6 cellular contexts compared by ENCODE assay signal in the genomic region with DNA sequence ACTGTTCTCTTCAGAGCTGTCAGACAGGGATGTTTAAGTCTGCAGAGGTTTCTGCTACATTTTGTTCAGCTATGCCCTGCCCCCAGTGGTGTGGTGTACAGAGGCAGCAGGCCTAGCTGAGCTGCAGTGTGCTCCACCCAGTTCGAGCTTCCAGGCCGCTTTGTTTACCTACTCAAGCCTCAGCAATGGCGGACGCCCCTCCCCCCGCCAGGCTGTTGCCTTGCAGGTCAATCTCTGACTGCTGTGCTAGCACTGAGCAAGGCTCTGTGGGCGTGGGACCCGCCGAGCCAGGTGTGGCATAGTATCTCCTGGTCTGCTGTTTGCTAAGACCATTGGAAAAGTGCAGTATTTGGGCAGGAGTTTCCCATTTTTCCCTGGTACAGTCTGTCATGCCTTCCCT.
A peak's percentile ranks its signal among the peaks of the same experiment; 100 is the strongest.
DNase-seq lines count a peak whose midpoint lies in the region; ATAC-seq, FAIRE-seq and TF ChIP-seq lines count a peak whose summit lies in the region.
"Not testable (repeated sequence)": the region's sequence is repeated elsewhere in the genome, so short reads cannot be mapped to it uniquely, and the experiment has no call there.

No MANE protein-coding gene starts in this region.

- H3K4me1 ChIP-seq in H9 (ENCODE audit: insufficient read depth, low read length); kidney (ENCODE audit: control insufficient read depth in 1 of 2, insufficient read depth in 1 of 2, low read depth in 1 of 2, low read length in 2 of 2); neuronal stem cell (ENCODE audit: control insufficient read depth in 2 of 2, insufficient read depth in 1 of 2, low read depth in 1 of 2, low read length in 2 of 2): not testable (repeated sequence)

- H4K20me1 ChIP-seq in H9 (ENCODE audit: control insufficient read depth, insufficient read depth, insufficient read length): not testable (repeated sequence)

- H2BK15ac ChIP-seq in H9 (ENCODE audit: low read depth, low read length); neuronal stem cell (ENCODE audit: low read length): not testable (repeated sequence)

- H3K27ac Mint-ChIP-seq in H9: not testable (repeated sequence)

- not testable (repeated sequence) for H3K36me3 Mint-ChIP-seq in H9 (ENCODE audit: insufficient read depth in 1 of 3, low read depth in 3 of 3)

- H3K79me2 ChIP-seq in H9 (ENCODE audit: insufficient read depth, low read length): not testable (repeated sequence)

- not testable (repeated sequence) for H3K9ac ChIP-seq in H9 (ENCODE audit: extremely low read depth, insufficient read length, low read length); kidney (ENCODE audit: low read length in 2 of 2); neuronal stem cell (ENCODE audit: low read depth, low read length, poor library complexity)

- no CpG with 5 or more reads among the region's 8 CpGs for WGBS in H9 (ENCODE audit: extremely low coverage, insufficient read length, low lambda C conversion rate)
- WGBS in neuronal stem cell (ENCODE audit: extremely low coverage in 2 of 2, insufficient read length in 2 of 2, insufficient replicate concordance in 1 of 2), 2 donors: no CpG with 5 or more reads among the region's 8 CpGs

- not testable (repeated sequence) for H3K27me3 Mint-ChIP-seq in H9 (ENCODE audit: low read depth)

- not testable (repeated sequence) for H3K4ac ChIP-seq in H9 (ENCODE audit: low read depth, low read length); neuronal stem cell (ENCODE audit: low read length)

- H2BK20ac ChIP-seq in H9 (ENCODE audit: low read depth, low read length, poor library complexity, severe bottlenecking): not testable (repeated sequence)

- H3K4me2 ChIP-seq in H9 (ENCODE audit: insufficient read depth, insufficient read length, low read length); neuronal stem cell (ENCODE audit: insufficient read depth, low read length, poor library complexity, severe bottlenecking): not testable (repeated sequence)

- not testable (repeated sequence) for H3K79me1 ChIP-seq in H9 (ENCODE audit: insufficient read depth, low read depth, low read length, poor library complexity, severe bottlenecking); neuronal stem cell (ENCODE audit: low read depth, low read length)

- H4K91ac ChIP-seq in H9 (ENCODE audit: insufficient read length, low read depth, low read length); neuronal stem cell (ENCODE audit: low read depth, low read length, poor library complexity): not testable (repeated sequence)

- H3K23ac ChIP-seq in H9 (ENCODE audit: insufficient read length, low read depth, low read length); neuronal stem cell (ENCODE audit: low read depth, low read length, poor library complexity): not testable (repeated sequence)

- intact Hi-C loops in Right ventricle myocardium inferior (cut with DNase I); kidney (cut with DNase I): not testable (repeated sequence)

- not testable (repeated sequence) for H3K4me3 ChIP-seq in WERI-Rb-1 (ENCODE audit: low read depth, low read length); kidney (ENCODE audit: low read length in 2 of 2); neuronal stem cell (ENCODE audit: low read length in 2 of 2)

- not testable (repeated sequence) for H4K8ac ChIP-seq in H9 (replicated peaks; ENCODE audit: insufficient read length, low read depth, low read length); neuronal stem cell (ENCODE audit: low read depth, low read length)

- H3K56ac ChIP-seq in H9 (ENCODE audit: insufficient read length, low read depth, low read length): not testable (repeated sequence)

- not testable (repeated sequence) for ATAC-seq in Right ventricle myocardium inferior

- DNase-seq in H9 (peak; percentile 30), NCI-H69 (lab: John Stamatoyannopoulos, UW) (peak; percentile 10), WERI-Rb-1 (peak; percentile 22), Right ventricle myocardium inferior (ENCODE audit: missing footprints) (peak; percentile 68), kidney (peak; percentile 58)
- DNase-seq in neuronal stem cell (ENCODE audit: low spot score): not testable (repeated sequence)

- not testable (repeated sequence) for H2AFZ ChIP-seq in H9 (ENCODE audit: low read length)
- peak overlapping the region; percentile 35 for H2AFZ ChIP-seq in neuronal stem cell (ENCODE audit: low read length)

- peaks cover 12 to 22% of the 10 kb centered on the region in 2 experiments for H3K9me3 Mint-ChIP-seq in H9

- H3K4me1 Mint-ChIP-seq in H9: not testable (repeated sequence)

- H3K27ac ChIP-seq in H9 (ENCODE audit: insufficient read length, low read depth, low read length); WERI-Rb-1; kidney (ENCODE audit: low read depth in 2 of 2, low read length in 2 of 2); neuronal stem cell (replicated peaks; ENCODE audit: low read length): not testable (repeated sequence)

- H2BK12ac ChIP-seq in H9 (ENCODE audit: insufficient read length, low read depth, low read length); neuronal stem cell (ENCODE audit: low read length): not testable (repeated sequence)

- H3T11ph ChIP-seq in H9 (ENCODE audit: low read length): not testable (repeated sequence)

- H2AK5ac ChIP-seq in H9 (ENCODE audit: insufficient read length, low read length); neuronal stem cell (ENCODE audit: low read depth, low read length): not testable (repeated sequence)

- not testable (repeated sequence) for H3K18ac ChIP-seq in H9 (ENCODE audit: insufficient read length, low read depth, low read length); neuronal stem cell (ENCODE audit: low read length)

- not testable (repeated sequence) for H3K27me3 ChIP-seq in H9 (ENCODE audit: insufficient read depth, low read length); WERI-Rb-1 (ENCODE audit: insufficient read depth, low read depth, severe bottlenecking); neuronal stem cell (ENCODE audit: control insufficient read depth in 3 of 3, insufficient read depth in 3 of 3, low read depth in 1 of 3, low read length in 3 of 3)

- not testable (repeated sequence) for H2BK5ac ChIP-seq in H9 (ENCODE audit: insufficient read length, low read length); neuronal stem cell (ENCODE audit: low read length)

- H2BK120ac ChIP-seq in H9 (ENCODE audit: low read depth, low read length, poor library complexity, severe bottlenecking); neuronal stem cell (ENCODE audit: low read depth, low read length): not testable (repeated sequence)

- FAIRE-seq in kidney (lab: Jason Lieb, UNC): not testable (repeated sequence)

- not testable (repeated sequence) for H3K36me3 ChIP-seq in WERI-Rb-1; kidney (ENCODE audit: control insufficient read depth in 1 of 2, insufficient read depth in 2 of 2, low read length in 2 of 2); neuronal stem cell (replicated peaks in 1 of 2; ENCODE audit: control insufficient read depth in 2 of 2, insufficient read depth in 2 of 2, low read length in 2 of 2)

- not testable (repeated sequence) for H3K9me3 ChIP-seq in H9 (ENCODE audit: control insufficient read depth, low read depth, low read length); WERI-Rb-1 (ENCODE audit: severe bottlenecking); kidney (ENCODE audit: control insufficient read depth in 1 of 2, low read length in 2 of 2); neuronal stem cell (replicated peaks in 1 of 2; ENCODE audit: control insufficient read depth in 2 of 2, insufficient read depth in 1 of 2, low read depth in 1 of 2, low read length in 2 of 2)

- H3K14ac ChIP-seq in H9 (ENCODE audit: insufficient read depth, low read length); neuronal stem cell (ENCODE audit: low read length): not testable (repeated sequence)

- H3K4me3 Mint-ChIP-seq in H9: not testable (repeated sequence)

- not testable (repeated sequence) for H4K5ac ChIP-seq in H9 (ENCODE audit: insufficient read length, low read depth, low read length)

- not testable (repeated sequence) for TF ChIP-seq CTCF in H9 (conservative IDR thresholded peaks at IDR 0.05); WERI-Rb-1 (IDR thresholded peaks at IDR 0.05; ENCODE audit: low read depth, low read length); kidney (IDR thresholded peaks at IDR 0.05; ENCODE audit: borderline replicate concordance, extremely low read depth, insufficient read depth)

- not testable (repeated sequence) for H3K23me2 ChIP-seq in H9 (ENCODE audit: insufficient read length, low read depth, low read length, poor library complexity, severe bottlenecking)
